ENCODE assay signal across 1 cellular context in genomic region chr11:131235328-131236298, GRCh38.
TF ChIP-seq lines count a peak whose summit lies in the region.

No MANE protein-coding gene starts in this region.

TF ChIP-seq in SK-N-SH treated with all-trans-retinoic acid at 6 μM for 48 hours, 23 proteins besides CTCF, POLR2A, EP300 and RAD21 (continued from another document):
- TF ChIP-seq BACH2 (CRISPR knock-in tag; IDR thresholded peaks at IDR 0.05; ENCODE audit: borderline replicate concordance) (no peak), OSR1 (CRISPR knock-in tag; IDR thresholded peaks at IDR 0.05) (no peak)
